ENCODE assay signal across 1 cellular context in the genomic region with DNA sequence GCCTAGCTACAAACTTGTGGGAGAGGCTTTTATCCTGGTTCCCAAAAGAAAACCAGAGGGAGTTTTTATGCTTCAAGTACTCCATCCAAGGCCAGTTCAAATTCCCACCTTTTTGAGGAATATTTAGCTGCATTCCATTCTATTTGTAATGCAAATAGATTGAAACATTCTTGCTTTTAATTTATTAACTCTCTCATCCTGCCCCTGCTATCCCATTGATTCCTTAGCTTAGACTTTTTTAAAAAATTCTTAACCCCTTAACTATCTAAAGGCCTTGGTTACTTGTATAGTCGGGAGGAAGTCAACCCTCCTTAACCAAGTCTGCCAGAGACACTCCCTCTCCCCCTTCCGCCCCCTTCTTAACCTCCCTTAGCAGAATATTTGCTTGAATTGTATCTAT.
TF ChIP-seq lines count a peak whose summit lies in the region.

No MANE protein-coding gene starts in this region.

TF ChIP-seq in GM23338, 12 proteins besides CTCF, POLR2A, EP300 and RAD21 (continued from another document):
- TF ChIP-seq, protein P1, sequence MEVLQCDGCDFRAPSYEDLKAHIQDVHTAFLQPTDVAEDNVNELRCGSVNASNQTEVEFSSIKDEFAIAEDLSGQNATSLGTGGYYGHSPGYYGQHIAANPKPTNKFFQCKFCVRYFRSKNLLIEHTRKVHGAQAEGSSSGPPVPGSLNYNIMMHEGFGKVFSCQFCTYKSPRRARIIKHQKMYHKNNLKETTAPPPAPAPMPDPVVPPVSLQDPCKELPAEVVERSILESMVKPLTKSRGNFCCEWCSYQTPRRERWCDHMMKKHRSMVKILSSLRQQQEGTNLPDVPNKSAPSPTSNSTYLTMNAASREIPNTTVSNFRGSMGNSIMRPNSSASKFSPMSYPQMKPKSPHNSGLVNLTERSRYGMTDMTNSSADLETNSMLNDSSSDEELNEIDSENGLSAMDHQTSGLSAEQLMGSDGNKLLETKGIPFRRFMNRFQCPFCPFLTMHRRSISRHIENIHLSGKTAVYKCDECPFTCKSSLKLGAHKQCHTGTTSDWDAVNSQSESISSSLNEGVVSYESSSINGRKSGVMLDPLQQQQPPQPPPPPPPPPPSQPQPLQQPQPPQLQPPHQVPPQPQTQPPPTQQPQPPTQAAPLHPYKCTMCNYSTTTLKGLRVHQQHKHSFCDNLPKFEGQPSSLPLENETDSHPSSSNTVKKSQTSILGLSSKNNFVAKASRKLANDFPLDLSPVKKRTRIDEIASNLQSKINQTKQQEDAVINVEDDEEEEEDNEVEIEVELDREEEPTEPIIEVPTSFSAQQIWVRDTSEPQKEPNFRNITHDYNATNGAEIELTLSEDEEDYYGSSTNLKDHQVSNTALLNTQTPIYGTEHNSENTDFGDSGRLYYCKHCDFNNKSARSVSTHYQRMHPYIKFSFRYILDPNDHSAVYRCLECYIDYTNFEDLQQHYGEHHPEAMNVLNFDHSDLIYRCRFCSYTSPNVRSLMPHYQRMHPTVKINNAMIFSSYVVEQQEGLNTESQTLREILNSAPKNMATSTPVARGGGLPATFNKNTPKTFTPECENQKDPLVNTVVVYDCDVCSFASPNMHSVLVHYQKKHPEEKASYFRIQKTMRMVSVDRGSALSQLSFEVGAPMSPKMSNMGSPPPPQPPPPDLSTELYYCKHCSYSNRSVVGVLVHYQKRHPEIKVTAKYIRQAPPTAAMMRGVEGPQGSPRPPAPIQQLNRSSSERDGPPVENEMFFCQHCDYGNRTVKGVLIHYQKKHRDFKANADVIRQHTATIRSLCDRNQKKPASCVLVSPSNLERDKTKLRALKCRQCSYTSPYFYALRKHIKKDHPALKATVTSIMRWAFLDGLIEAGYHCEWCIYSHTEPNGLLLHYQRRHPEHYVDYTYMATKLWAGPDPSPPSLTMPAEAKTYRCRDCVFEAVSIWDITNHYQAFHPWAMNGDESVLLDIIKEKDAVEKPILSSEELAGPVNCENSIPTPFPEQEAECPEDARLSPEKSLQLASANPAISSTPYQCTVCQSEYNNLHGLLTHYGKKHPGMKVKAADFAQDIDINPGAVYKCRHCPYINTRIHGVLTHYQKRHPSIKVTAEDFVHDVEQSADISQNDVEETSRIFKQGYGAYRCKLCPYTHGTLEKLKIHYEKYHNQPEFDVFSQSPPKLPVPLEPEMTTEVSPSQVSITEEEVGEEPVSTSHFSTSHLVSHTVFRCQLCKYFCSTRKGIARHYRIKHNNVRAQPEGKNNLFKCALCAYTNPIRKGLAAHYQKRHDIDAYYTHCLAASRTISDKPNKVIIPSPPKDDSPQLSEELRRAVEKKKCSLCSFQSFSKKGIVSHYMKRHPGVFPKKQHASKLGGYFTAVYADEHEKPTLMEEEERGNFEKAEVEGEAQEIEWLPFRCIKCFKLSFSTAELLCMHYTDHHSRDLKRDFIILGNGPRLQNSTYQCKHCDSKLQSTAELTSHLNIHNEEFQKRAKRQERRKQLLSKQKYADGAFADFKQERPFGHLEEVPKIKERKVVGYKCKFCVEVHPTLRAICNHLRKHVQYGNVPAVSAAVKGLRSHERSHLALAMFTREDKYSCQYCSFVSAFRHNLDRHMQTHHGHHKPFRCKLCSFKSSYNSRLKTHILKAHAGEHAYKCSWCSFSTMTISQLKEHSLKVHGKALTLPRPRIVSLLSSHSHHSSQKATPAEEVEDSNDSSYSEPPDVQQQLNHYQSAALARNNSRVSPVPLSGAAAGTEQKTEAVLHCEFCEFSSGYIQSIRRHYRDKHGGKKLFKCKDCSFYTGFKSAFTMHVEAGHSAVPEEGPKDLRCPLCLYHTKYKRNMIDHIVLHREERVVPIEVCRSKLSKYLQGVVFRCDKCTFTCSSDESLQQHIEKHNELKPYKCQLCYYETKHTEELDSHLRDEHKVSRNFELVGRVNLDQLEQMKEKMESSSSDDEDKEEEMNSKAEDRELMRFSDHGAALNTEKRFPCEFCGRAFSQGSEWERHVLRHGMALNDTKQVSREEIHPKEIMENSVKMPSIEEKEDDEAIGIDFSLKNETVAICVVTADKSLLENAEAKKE (CRISPR knock-in tag; IDR thresholded peaks at IDR 0.05) = no peak
- TF ChIP-seq POLR2AphosphoS5 (IDR thresholded peaks at IDR 0.05; ENCODE audit: low read depth) = no peak
